In genomic region chr19:49817964-49818690, GRCh38 we compare ENCODE assay signal across 1 cellular context.
A peak's percentile ranks its signal among the peaks of the same experiment; 100 is the strongest.
TF ChIP-seq lines count a peak whose summit lies in the region.

Gene MED25 (plus strand): TSS chr19:49818289. CDS start chr19:49818342, 53 bp downstream.

TF ChIP-seq in HepG2, 621 proteins besides CTCF, POLR2A, EP300 and RAD21 (continued from another document):
- TF ChIP-seq UBTF (CRISPR knock-in tag; IDR thresholded peaks at IDR 0.05) = peak; percentile 48
- no peak for TF ChIP-seq BCL6 (CRISPR knock-in tag; IDR thresholded peaks at IDR 0.05)
- peak; percentile 77 for TF ChIP-seq GATAD1 (CRISPR knock-in tag; IDR thresholded peaks at IDR 0.05)
- TF ChIP-seq THAP11 (CRISPR knock-in tag; IDR thresholded peaks at IDR 0.05) = peak; percentile 83
- TF ChIP-seq ZNF598 (CRISPR knock-in tag; IDR thresholded peaks at IDR 0.05; ENCODE audit: borderline replicate concordance) = 0 out of 2 replicates have a peak, but pooled peaks have one; percentile 25
- no peak for TF ChIP-seq ZBTB34 (CRISPR knock-in tag; IDR thresholded peaks at IDR 0.05)
- TF ChIP-seq IRF2 (CRISPR knock-in tag; IDR thresholded peaks at IDR 0.05) = peak; percentile 22; the same call in 1 of the 2 replicates
- 0 out of 2 replicates have a peak, but pooled peaks have one; percentile 43 for TF ChIP-seq HMG20B (CRISPR knock-in tag; conservative IDR thresholded peaks at IDR 0.05)
- no peak for TF ChIP-seq ZNF234 (CRISPR knock-in tag; conservative IDR thresholded peaks at IDR 0.05)
- peak; percentile 63; the same call in 1 of the 2 replicates for TF ChIP-seq ZFP90 (CRISPR knock-in tag; IDR thresholded peaks at IDR 0.05; ENCODE audit: borderline replicate concordance)
- peak; percentile 82 for TF ChIP-seq ZNF547 (CRISPR knock-in tag; IDR thresholded peaks at IDR 0.05)
- no peak for TF ChIP-seq CCAR2 (optimal IDR thresholded peaks at IDR 0.05; ENCODE audit: low read depth, low read length)
- TF ChIP-seq TBX2 (CRISPR knock-in tag; IDR thresholded peaks at IDR 0.05; ENCODE audit: borderline replicate concordance) = peak; percentile 25; the same call in 1 of the 2 replicates
- TF ChIP-seq RARA (CRISPR knock-in tag; IDR thresholded peaks at IDR 0.05) = no peak
- 0 out of 2 replicates have a peak, but pooled peaks have one; percentile 20 for TF ChIP-seq PRDM10 (CRISPR knock-in tag; IDR thresholded peaks at IDR 0.05; ENCODE audit: low read depth)
- TF ChIP-seq ZNF282 (IDR thresholded peaks at IDR 0.05; ENCODE audit: partially characterized antibody) = no peak
- TF ChIP-seq ZBTB42 (CRISPR knock-in tag; IDR thresholded peaks at IDR 0.05) = no peak
- no peak for TF ChIP-seq ZNF773 (CRISPR knock-in tag; IDR thresholded peaks at IDR 0.05; ENCODE audit: borderline replicate concordance)
- no peak for TF ChIP-seq ZNF549 (CRISPR knock-in tag; IDR thresholded peaks at IDR 0.05)
- peak; percentile 66; the same call in 1 of the 2 replicates for TF ChIP-seq GMEB2 (CRISPR knock-in tag; IDR thresholded peaks at IDR 0.05; ENCODE audit: low read depth)
- TF ChIP-seq THAP9 (CRISPR knock-in tag; IDR thresholded peaks at IDR 0.05; ENCODE audit: borderline replicate concordance) = peak; percentile 98
- TF ChIP-seq HNRNPLL (IDR thresholded peaks at IDR 0.05; ENCODE audit: low read depth, low read length, poor library complexity, severe bottlenecking) = peak; percentile 80
- TF ChIP-seq ZNF691 (CRISPR knock-in tag; IDR thresholded peaks at IDR 0.05; ENCODE audit: borderline replicate concordance, low read depth) = no peak
- no peak for TF ChIP-seq ZNF484 (CRISPR knock-in tag; IDR thresholded peaks at IDR 0.05; ENCODE audit: borderline replicate concordance, low read depth)
- TF ChIP-seq LCORL (IDR thresholded peaks at IDR 0.05) = no peak
- TF ChIP-seq LCORL (CRISPR knock-in tag; IDR thresholded peaks at IDR 0.05) = no peak
- TF ChIP-seq KLF12 (CRISPR knock-in tag; IDR thresholded peaks at IDR 0.05; ENCODE audit: borderline replicate concordance) = 0 out of 2 replicates have a peak, but pooled peaks have one; percentile 24
- TF ChIP-seq ZNF180 (CRISPR knock-in tag; IDR thresholded peaks at IDR 0.05; ENCODE audit: borderline replicate concordance, low read depth) = no peak
- no peak for TF ChIP-seq NCOA5 (CRISPR knock-in tag; IDR thresholded peaks at IDR 0.05)
- TF ChIP-seq MATR3 (CRISPR knock-in tag; IDR thresholded peaks at IDR 0.05) = no peak
- no peak for TF ChIP-seq ZNF235 (CRISPR knock-in tag; IDR thresholded peaks at IDR 0.05; ENCODE audit: borderline replicate concordance)
- TF ChIP-seq ZNF329 (CRISPR knock-in tag; IDR thresholded peaks at IDR 0.05; ENCODE audit: low read depth) = 0 out of 2 replicates have a peak, but pooled peaks have one; percentile 6
- TF ChIP-seq TAF1 (CRISPR knock-in tag; IDR thresholded peaks at IDR 0.05) = peak; percentile 69; the same call in 1 of the 2 replicates
- no peak for TF ChIP-seq ZNF562 (CRISPR knock-in tag; IDR thresholded peaks at IDR 0.05; ENCODE audit: borderline replicate concordance)
- no peak for TF ChIP-seq ATF2 (CRISPR knock-in tag; IDR thresholded peaks at IDR 0.05)
- TF ChIP-seq SAFB2 (CRISPR knock-in tag; IDR thresholded peaks at IDR 0.05; ENCODE audit: borderline replicate concordance, low read depth) = peak; percentile 66
- no peak for TF ChIP-seq PHF5A (CRISPR knock-in tag; IDR thresholded peaks at IDR 0.05; ENCODE audit: low read depth, unreplicated experiment)
- peak; percentile 41; the same call in 1 of the 2 replicates for TF ChIP-seq SALL1 (CRISPR knock-in tag; IDR thresholded peaks at IDR 0.05)
- peak; percentile 73; the same call in 1 of the 2 replicates for TF ChIP-seq KDM3A (CRISPR knock-in tag; IDR thresholded peaks at IDR 0.05; ENCODE audit: low read depth)
- peak; percentile 80 for TF ChIP-seq E2F1 (CRISPR knock-in tag; IDR thresholded peaks at IDR 0.05)
TF ChIP-seq in HepG2: peak in this region for 134.
